Comparison of ENCODE assay signal across 17 cellular contexts in the genomic region with DNA sequence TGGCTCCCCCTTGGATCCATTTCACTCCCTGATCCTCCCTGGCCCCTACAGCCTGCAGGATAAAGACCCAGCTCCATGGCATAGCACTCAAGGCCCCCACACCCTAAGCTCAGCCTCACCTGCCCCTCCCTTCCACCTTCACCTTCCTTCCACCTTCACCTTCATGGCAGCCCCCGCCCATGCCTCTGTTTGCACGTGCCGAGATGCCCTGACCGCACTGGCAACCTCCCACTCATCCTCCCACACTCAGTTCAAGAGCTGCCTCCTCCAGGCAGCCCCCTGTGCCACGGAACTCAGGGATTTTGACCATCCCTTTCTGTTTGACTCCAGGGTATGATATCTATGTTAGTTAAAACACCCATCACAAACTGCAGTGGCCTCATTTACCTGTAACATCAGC.
"Had no signal": no experiment of that assay in that cellular context is flagged by ENCODE, and none has a peak within 500 bp of the region (broad histone marks: within the 10 kb centered on the region; RNA-seq: fewer than 3 reads in every experiment).

No MANE protein-coding gene starts in this region.

- H3K27me3 ChIP-seq: gastrocnemius medialis, heart right ventricle, pancreas, sigmoid colon, spleen had no signal

- H3K27ac Mint-ChIP-seq: activated CD4-positive, alpha-beta memory T cell treated with anti-CD3 and anti-CD28 coated beads, Interleukin-2, amount 10 ng/mL, durations not matched to agents 7 days and 5 days; activated T-helper 2 cell treated with anti-CD3 and anti-CD28 coated beads, Interferon-gamma antibody, Interleukin-2, Interleukin-4, amounts not matched to agents 10 μg/mL and 5 μg/mL and 100 μg/mL, durations not matched to agents 14 hours and 24 hours and 36 hours; endodermal cell; mesothelial cell of epicardium had no signal

- H3K9me3 Mint-ChIP-seq: activated CD4-positive, alpha-beta memory T cell treated with anti-CD3 and anti-CD28 coated beads, Interleukin-2, amount 10 ng/mL, durations not matched to agents 7 days and 5 days; activated T-helper 2 cell treated with anti-CD3 and anti-CD28 coated beads, Interferon-gamma antibody, Interleukin-2, Interleukin-4, amounts not matched to agents 10 μg/mL and 5 μg/mL and 100 μg/mL, durations not matched to agents 14 hours and 24 hours and 36 hours; endodermal cell; mesothelial cell of epicardium had no signal

- DNase-seq: activated CD4-positive, alpha-beta memory T cell treated with anti-CD3 and anti-CD28 coated beads, Interleukin-2, amount 10 ng/mL, durations not matched to agents 7 days and 5 days; activated CD4-positive, CD25-positive, alpha-beta regulatory T cell treated with anti-CD3 and anti-CD28 coated beads, Interleukin-2, amount 50 U/mL, for 72 hours; activated CD8-positive, alpha-beta memory T cell treated with anti-CD3 and anti-CD28 coated beads, Interleukin-2, amount 50 U/mL, for 48 hours; endodermal cell; erythroblast; gastrocnemius medialis; heart right ventricle; left colon; lower lobe of right lung; pancreas; sigmoid colon; spleen; SW 1271; T1000 had no signal

- ATAC-seq: gastrocnemius medialis, heart right ventricle, left colon, lower lobe of right lung, pancreas had no signal

- H3K4me3 ChIP-seq: gastrocnemius medialis, heart right ventricle, lower lobe of right lung, pancreas, sigmoid colon, spleen had no signal

- H3K4me1 ChIP-seq: pancreas had no signal

- H3K4me1 Mint-ChIP-seq: endodermal cell, mesothelial cell of epicardium had no signal

- H3K27ac ChIP-seq: gastrocnemius medialis, heart right ventricle, lower lobe of right lung, pancreas, sigmoid colon, spleen had no signal

- FAIRE-seq: astrocyte, pancreas had no signal

- H3K4me3 Mint-ChIP-seq: activated CD4-positive, alpha-beta memory T cell treated with anti-CD3 and anti-CD28 coated beads, Interleukin-2, amount 10 ng/mL, durations not matched to agents 7 days and 5 days; endodermal cell; mesothelial cell of epicardium had no signal

- H3K9me3 ChIP-seq: gastrocnemius medialis, heart right ventricle, lower lobe of right lung, pancreas, sigmoid colon, spleen had no signal

- H3K27me3 Mint-ChIP-seq: activated CD4-positive, alpha-beta memory T cell treated with anti-CD3 and anti-CD28 coated beads, Interleukin-2, amount 10 ng/mL, durations not matched to agents 7 days and 5 days had no signal
